In genomic region chr4:111773858-111774257, GRCh38 we compare ENCODE assay signal across 1 cellular context.
TF ChIP-seq lines count a peak whose summit lies in the region.

No MANE protein-coding gene starts in this region.

TF ChIP-seq in HEK293, 187 proteins besides CTCF, POLR2A, EP300 and RAD21 (continued from another document):
- TF ChIP-seq SP7 (tag by site-specific recombination; IDR thresholded peaks at IDR 0.05) (0 out of 2 replicates have a peak, but pooled peaks have one; percentile 25), ZNF121 (tag by site-specific recombination; IDR thresholded peaks at IDR 0.05) (no peak), OSR2 (tag by site-specific recombination; IDR thresholded peaks at IDR 0.05) (peak; percentile 30; the same call in 1 of the 2 replicates), ZNF585B (tag by site-specific recombination; IDR thresholded peaks at IDR 0.05) (no peak), FEZF1 (tag by site-specific recombination; IDR thresholded peaks at IDR 0.05) (0 out of 2 replicates have a peak, but pooled peaks have one; percentile 6), ZNF366 (tag by site-specific recombination; conservative IDR thresholded peaks at IDR 0.05) (peak; percentile 39; the same call in 1 of the 2 replicates), GLIS1 (tag by site-specific recombination; IDR thresholded peaks at IDR 0.05) (no peak), ZNF2 (tag by site-specific recombination; IDR thresholded peaks at IDR 0.05) (no peak), WT1 (tag by site-specific recombination; IDR thresholded peaks at IDR 0.05) (peak; percentile 41; the same call in 1 of the 2 replicates), ZNF10 (tag by site-specific recombination; IDR thresholded peaks at IDR 0.05) (0 out of 2 replicates have a peak, but pooled peaks have one; percentile 25), MZF1 (tag by site-specific recombination; IDR thresholded peaks at IDR 0.05; ENCODE audit: borderline replicate concordance) (peak; percentile 92), ZNF404 (tag by site-specific recombination; IDR thresholded peaks at IDR 0.05) (no peak), ZNF501 (tag by site-specific recombination; IDR thresholded peaks at IDR 0.05) (no peak), ZNF660 (tag by site-specific recombination; IDR thresholded peaks at IDR 0.05) (peak; percentile 95), BCL11B (tag by site-specific recombination; IDR thresholded peaks at IDR 0.05; ENCODE audit: low read depth) (no peak), ZNF596 (tag by site-specific recombination; IDR thresholded peaks at IDR 0.05) (no peak)
- TF ChIP-seq, protein P1, sequence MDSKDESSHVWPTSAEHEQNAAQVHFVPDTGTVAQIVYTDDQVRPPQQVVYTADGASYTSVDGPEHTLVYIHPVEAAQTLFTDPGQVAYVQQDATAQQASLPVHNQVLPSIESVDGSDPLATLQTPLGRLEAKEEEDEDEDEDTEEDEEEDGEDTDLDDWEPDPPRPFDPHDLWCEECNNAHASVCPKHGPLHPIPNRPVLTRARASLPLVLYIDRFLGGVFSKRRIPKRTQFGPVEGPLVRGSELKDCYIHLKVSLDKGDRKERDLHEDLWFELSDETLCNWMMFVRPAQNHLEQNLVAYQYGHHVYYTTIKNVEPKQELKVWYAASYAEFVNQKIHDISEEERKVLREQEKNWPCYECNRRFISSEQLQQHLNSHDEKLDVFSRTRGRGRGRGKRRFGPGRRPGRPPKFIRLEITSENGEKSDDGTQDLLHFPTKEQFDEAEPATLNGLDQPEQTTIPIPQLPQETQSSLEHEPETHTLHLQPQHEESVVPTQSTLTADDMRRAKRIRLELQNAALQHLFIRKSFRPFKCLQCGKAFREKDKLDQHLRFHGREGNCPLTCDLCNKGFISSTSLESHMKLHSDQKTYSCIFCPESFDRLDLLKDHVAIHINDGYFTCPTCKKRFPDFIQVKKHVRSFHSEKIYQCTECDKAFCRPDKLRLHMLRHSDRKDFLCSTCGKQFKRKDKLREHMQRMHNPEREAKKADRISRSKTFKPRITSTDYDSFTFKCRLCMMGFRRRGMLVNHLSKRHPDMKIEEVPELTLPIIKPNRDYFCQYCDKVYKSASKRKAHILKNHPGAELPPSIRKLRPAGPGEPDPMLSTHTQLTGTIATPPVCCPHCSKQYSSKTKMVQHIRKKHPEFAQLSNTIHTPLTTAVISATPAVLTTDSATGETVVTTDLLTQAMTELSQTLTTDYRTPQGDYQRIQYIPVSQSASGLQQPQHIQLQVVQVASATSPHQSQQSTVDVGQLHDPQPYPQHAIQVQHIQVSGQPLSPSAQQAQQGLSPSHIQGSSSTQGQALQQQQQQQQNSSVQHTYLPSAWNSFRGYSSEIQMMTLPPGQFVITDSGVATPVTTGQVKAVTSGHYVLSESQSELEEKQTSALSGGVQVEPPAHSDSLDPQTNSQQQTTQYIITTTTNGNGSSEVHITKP (tag by site-specific recombination; IDR thresholded peaks at IDR 0.05) = no peak
- TF ChIP-seq, protein P2, sequence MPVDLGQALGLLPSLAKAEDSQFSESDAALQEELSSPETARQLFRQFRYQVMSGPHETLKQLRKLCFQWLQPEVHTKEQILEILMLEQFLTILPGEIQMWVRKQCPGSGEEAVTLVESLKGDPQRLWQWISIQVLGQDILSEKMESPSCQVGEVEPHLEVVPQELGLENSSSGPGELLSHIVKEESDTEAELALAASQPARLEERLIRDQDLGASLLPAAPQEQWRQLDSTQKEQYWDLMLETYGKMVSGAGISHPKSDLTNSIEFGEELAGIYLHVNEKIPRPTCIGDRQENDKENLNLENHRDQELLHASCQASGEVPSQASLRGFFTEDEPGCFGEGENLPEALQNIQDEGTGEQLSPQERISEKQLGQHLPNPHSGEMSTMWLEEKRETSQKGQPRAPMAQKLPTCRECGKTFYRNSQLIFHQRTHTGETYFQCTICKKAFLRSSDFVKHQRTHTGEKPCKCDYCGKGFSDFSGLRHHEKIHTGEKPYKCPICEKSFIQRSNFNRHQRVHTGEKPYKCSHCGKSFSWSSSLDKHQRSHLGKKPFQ (tag by site-specific recombination; IDR thresholded peaks at IDR 0.05) = no peak
- TF ChIP-seq, protein P3, sequence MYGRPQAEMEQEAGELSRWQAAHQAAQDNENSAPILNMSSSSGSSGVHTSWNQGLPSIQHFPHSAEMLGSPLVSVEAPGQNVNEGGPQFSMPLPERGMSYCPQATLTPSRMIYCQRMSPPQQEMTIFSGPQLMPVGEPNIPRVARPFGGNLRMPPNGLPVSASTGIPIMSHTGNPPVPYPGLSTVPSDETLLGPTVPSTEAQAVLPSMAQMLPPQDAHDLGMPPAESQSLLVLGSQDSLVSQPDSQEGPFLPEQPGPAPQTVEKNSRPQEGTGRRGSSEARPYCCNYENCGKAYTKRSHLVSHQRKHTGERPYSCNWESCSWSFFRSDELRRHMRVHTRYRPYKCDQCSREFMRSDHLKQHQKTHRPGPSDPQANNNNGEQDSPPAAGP (tag by site-specific recombination; IDR thresholded peaks at IDR 0.05) = no peak
